1 cellular context compared by ENCODE assay signal in the genomic region with DNA sequence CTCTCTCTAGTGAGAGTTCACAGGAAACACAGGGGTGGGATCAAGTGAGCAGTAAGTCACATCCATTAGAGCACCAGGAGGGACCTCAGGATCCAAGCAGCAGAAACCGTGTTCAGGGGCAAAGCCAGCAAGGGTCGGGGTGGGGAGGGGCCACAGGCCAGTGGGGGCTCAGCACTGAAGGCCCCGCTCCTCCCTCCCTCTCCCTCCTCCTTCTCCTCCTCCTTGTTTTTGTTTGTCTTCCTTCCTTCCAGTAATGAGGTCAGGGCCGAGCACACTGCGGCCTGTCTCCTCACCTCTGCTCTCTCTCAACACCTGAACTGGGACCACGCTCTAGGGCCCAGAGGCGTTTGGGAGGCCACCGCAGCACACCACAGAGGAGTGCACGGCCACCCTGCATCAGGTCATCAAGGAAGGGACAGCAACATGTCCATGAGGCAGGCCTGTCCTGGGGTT.
TF ChIP-seq lines count a peak whose summit lies in the region.

No MANE protein-coding gene starts in this region.

TF ChIP-seq in H1, 55 proteins besides CTCF, POLR2A, EP300 and RAD21:
- no peak for TF ChIP-seq SRF (IDR thresholded peaks at IDR 0.05; ENCODE audit: low read depth, low read length)
- no peak for TF ChIP-seq ATF2 (IDR thresholded peaks at IDR 0.05; ENCODE audit: low read length)
- no peak for TF ChIP-seq TAF7 (optimal IDR thresholded peaks at IDR 0.05; ENCODE audit: borderline replicate concordance, low read depth, low read length)
- no peak for TF ChIP-seq CBX5 (IDR thresholded peaks at IDR 0.05; ENCODE audit: low read depth, low read length)
- no peak for TF ChIP-seq RBBP5 (IDR thresholded peaks at IDR 0.05; ENCODE audit: borderline replicate concordance, low read depth, low read length)
- TF ChIP-seq SIRT6 (IDR thresholded peaks at IDR 0.05; ENCODE audit: low read length): no peak
- TF ChIP-seq TEAD4 (IDR thresholded peaks at IDR 0.05; ENCODE audit: low read depth, low read length): no peak
- no peak for TF ChIP-seq GTF2F1 (IDR thresholded peaks at IDR 0.05; ENCODE audit: borderline replicate concordance, low read depth, low read length)
- TF ChIP-seq CBX8 (IDR thresholded peaks at IDR 0.05; ENCODE audit: borderline replicate concordance, low read depth, low read length): no peak
- TF ChIP-seq, protein P1, sequence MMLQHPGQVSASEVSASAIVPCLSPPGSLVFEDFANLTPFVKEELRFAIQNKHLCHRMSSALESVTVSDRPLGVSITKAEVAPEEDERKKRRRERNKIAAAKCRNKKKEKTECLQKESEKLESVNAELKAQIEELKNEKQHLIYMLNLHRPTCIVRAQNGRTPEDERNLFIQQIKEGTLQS (IDR thresholded peaks at IDR 0.05; ENCODE audit: insufficient read depth, low read depth, low read length): no peak
- no peak for TF ChIP-seq SIX5 (IDR thresholded peaks at IDR 0.05; ENCODE audit: low read depth, low read length)
- TF ChIP-seq POLR2AphosphoS5 (IDR thresholded peaks at IDR 0.05; ENCODE audit: low read depth, low read length): no peak
- TF ChIP-seq PHF8 (conservative IDR thresholded peaks at IDR 0.05; ENCODE audit: low read depth, low read length): no peak
- TF ChIP-seq CHD2 (IDR thresholded peaks at IDR 0.05; ENCODE audit: low read length): no peak
- TF ChIP-seq CREB1 (IDR thresholded peaks at IDR 0.05): no peak
TF ChIP-seq in H1: peak in this region for 0.
